ENCODE assay signal across 29 cellular contexts in genomic region chr7:132112111-132112510, GRCh38.
"Had no signal": no experiment of that assay in that cellular context is flagged by ENCODE, and none has a peak within 500 bp of the region (broad histone marks: within the 10 kb centered on the region; RNA-seq: fewer than 3 reads in every experiment).

No MANE protein-coding gene starts in this region.

- DNase-seq: activated CD4-positive, alpha-beta memory T cell treated with anti-CD3 and anti-CD28 coated beads, Interleukin-2, amount 10 ng/mL, durations not matched to agents 7 days and 5 days; activated CD4-positive, alpha-beta T cell treated with anti-CD3 and anti-CD28 coated beads, Interleukin-2, amount 10 ng/mL, durations not matched to agents 7 days and 5 days; activated CD4-positive, CD25-positive, alpha-beta regulatory T cell treated with anti-CD3 and anti-CD28 coated beads, Interleukin-2, amount 50 U/mL, for 72 hours; activated CD8-positive, alpha-beta memory T cell treated with anti-CD3 and anti-CD28 coated beads, Interleukin-2, amount 50 U/mL, for 48 hours; activated gamma-delta T cell; activated naive CD8-positive, alpha-beta T cell treated with anti-CD3 and anti-CD28 coated beads, Interleukin-2, amount 10 ng/mL, durations not matched to agents 7 days and 5 days; activated T-cell treated with anti-CD3 and anti-CD28 coated beads, Interleukin-2, amount 50 U/mL, for 24 hours; foreskin keratinocyte; kidney glomerular epithelial cell; left lung; lower lobe of right lung; mesenchymal stem cell; ovary; small intestine; stimulated activated CD4-positive, alpha-beta T cell treated with anti-CD3 and anti-CD28 coated beads, Interleukin-4, amount 100 ng/mL, for 24 hours; stimulated activated naive CD8-positive, alpha-beta T cell treated with anti-CD3 and anti-CD28 coated beads, Interleukin-15, amount 100 ng/mL, for 72 hours; substantia nigra; T-helper 2 cell; upper lobe of left lung had no signal

- H3K36me3 Mint-ChIP-seq: activated naive CD4-positive, alpha-beta T cell treated with anti-CD3 and anti-CD28 coated beads, Interleukin-2, amount 10 ng/mL, durations not matched to agents 7 days and 5 days; activated naive CD8-positive, alpha-beta T cell treated with anti-CD3 and anti-CD28 coated beads, Interleukin-2, amount 10 ng/mL, durations not matched to agents 7 days and 5 days; natural killer cell treated with Interleukin-12 subunit alpha and Interleukin-12 subunit beta and Interleukin-15 and Interleukin-18, amount 100 ng/mL, for 72 hours; stimulated activated memory B cell treated with anti-CD40 and anti-IgM and Interleukin-4, amounts not matched to agents 10 μg/mL and 1 μg/mL and 100 μg/mL, for 72 hours had no signal

- H3K27me3 ChIP-seq: breast epithelium, esophagus muscularis mucosa, left lung, neutrophil, ovary, upper lobe of left lung had no signal

- H3K9me3 ChIP-seq: breast epithelium, esophagus muscularis mucosa, left lung, lower lobe of right lung, neutrophil, ovary, upper lobe of left lung had no signal

- H3K4me3 Mint-ChIP-seq: activated CD4-positive, alpha-beta memory T cell treated with anti-CD3 and anti-CD28 coated beads, Interleukin-2, amount 10 ng/mL, durations not matched to agents 7 days and 5 days; activated CD4-positive, alpha-beta T cell treated with anti-CD3 and anti-CD28 coated beads, Interleukin-2, amount 10 ng/mL, durations not matched to agents 7 days and 5 days; activated naive CD4-positive, alpha-beta T cell treated with anti-CD3 and anti-CD28 coated beads, Interleukin-2, amount 10 ng/mL, durations not matched to agents 7 days and 5 days; activated naive CD8-positive, alpha-beta T cell treated with anti-CD3 and anti-CD28 coated beads, Interleukin-2, amount 10 ng/mL, durations not matched to agents 7 days and 5 days; activated T-cell treated with anti-CD3 and anti-CD28 coated beads, Interleukin-2, amount 50 U/mL, for 24 hours; central memory CD8-positive, alpha-beta T cell; dendritic cell treated with granulocyte-macrophage colony-stimulating factor and Interleukin-4, amounts not matched to agents 40 ng/mL and 50 ng/mL, for 4 days; natural killer cell treated with Interleukin-12 subunit alpha and Interleukin-12 subunit beta and Interleukin-15 and Interleukin-18, amount 100 ng/mL, for 72 hours; stimulated activated memory B cell treated with anti-CD40 and anti-IgM and Interleukin-4, amounts not matched to agents 10 μg/mL and 1 μg/mL and 100 μg/mL, for 72 hours; stimulated activated naive CD8-positive, alpha-beta T cell treated with anti-CD3 and anti-CD28 coated beads, Interleukin-15, amount 100 ng/mL, for 72 hours had no signal

- H3K4me1 ChIP-seq: breast epithelium, esophagus muscularis mucosa, left lung, lower lobe of right lung, upper lobe of left lung had no signal

- H3K4me1 Mint-ChIP-seq: activated CD4-positive, alpha-beta memory T cell treated with anti-CD3 and anti-CD28 coated beads, Interleukin-2, amount 10 ng/mL, durations not matched to agents 7 days and 5 days; activated CD4-positive, alpha-beta T cell treated with anti-CD3 and anti-CD28 coated beads, Interleukin-2, amount 10 ng/mL, durations not matched to agents 7 days and 5 days; activated naive CD4-positive, alpha-beta T cell treated with anti-CD3 and anti-CD28 coated beads, Interleukin-2, amount 10 ng/mL, durations not matched to agents 7 days and 5 days; activated naive CD8-positive, alpha-beta T cell treated with anti-CD3 and anti-CD28 coated beads, Interleukin-2, amount 10 ng/mL, durations not matched to agents 7 days and 5 days; central memory CD8-positive, alpha-beta T cell; stimulated activated memory B cell treated with anti-CD40 and anti-IgM and Interleukin-4, amounts not matched to agents 10 μg/mL and 1 μg/mL and 100 μg/mL, for 72 hours; stimulated activated naive CD8-positive, alpha-beta T cell treated with anti-CD3 and anti-CD28 coated beads, Interleukin-15, amount 100 ng/mL, for 72 hours had no signal

- H3K27ac ChIP-seq: breast epithelium, esophagus muscularis mucosa, foreskin keratinocyte, left lung, lower lobe of right lung, neutrophil, ovary, upper lobe of left lung had no signal

- H3K9me3 Mint-ChIP-seq: activated CD4-positive, alpha-beta memory T cell treated with anti-CD3 and anti-CD28 coated beads, Interleukin-2, amount 10 ng/mL, durations not matched to agents 7 days and 5 days; activated CD4-positive, alpha-beta T cell treated with anti-CD3 and anti-CD28 coated beads, Interleukin-2, amount 10 ng/mL, durations not matched to agents 7 days and 5 days; activated naive CD4-positive, alpha-beta T cell treated with anti-CD3 and anti-CD28 coated beads, Interleukin-2, amount 10 ng/mL, durations not matched to agents 7 days and 5 days; activated naive CD8-positive, alpha-beta T cell treated with anti-CD3 and anti-CD28 coated beads, Interleukin-2, amount 10 ng/mL, durations not matched to agents 7 days and 5 days; activated T-cell treated with anti-CD3 and anti-CD28 coated beads, Interleukin-2, amount 50 U/mL, for 24 hours; central memory CD8-positive, alpha-beta T cell; dendritic cell treated with granulocyte-macrophage colony-stimulating factor and Interleukin-4, amounts not matched to agents 40 ng/mL and 50 ng/mL, for 4 days; natural killer cell treated with Interleukin-12 subunit alpha and Interleukin-12 subunit beta and Interleukin-15 and Interleukin-18, amount 100 ng/mL, for 72 hours; stimulated activated memory B cell treated with anti-CD40 and anti-IgM and Interleukin-4, amounts not matched to agents 10 μg/mL and 1 μg/mL and 100 μg/mL, for 72 hours; stimulated activated naive CD8-positive, alpha-beta T cell treated with anti-CD3 and anti-CD28 coated beads, Interleukin-15, amount 100 ng/mL, for 72 hours had no signal

- ATAC-seq: foreskin keratinocyte; left lung; lower lobe of right lung; sciatic nerve; stimulated activated naive CD8-positive, alpha-beta T cell treated with anti-CD3 and anti-CD28 coated beads, Interleukin-15, amount 100 ng/mL, for 72 hours had no signal

- H3K4me3 ChIP-seq: breast epithelium, esophagus muscularis mucosa, left lung, lower lobe of right lung, ovary, upper lobe of left lung had no signal

- H3K27ac Mint-ChIP-seq: activated CD4-positive, alpha-beta memory T cell treated with anti-CD3 and anti-CD28 coated beads, Interleukin-2, amount 10 ng/mL, durations not matched to agents 7 days and 5 days; activated CD4-positive, alpha-beta T cell treated with anti-CD3 and anti-CD28 coated beads, Interleukin-2, amount 10 ng/mL, durations not matched to agents 7 days and 5 days; activated naive CD4-positive, alpha-beta T cell treated with anti-CD3 and anti-CD28 coated beads, Interleukin-2, amount 10 ng/mL, durations not matched to agents 7 days and 5 days; activated naive CD8-positive, alpha-beta T cell treated with anti-CD3 and anti-CD28 coated beads, Interleukin-2, amount 10 ng/mL, durations not matched to agents 7 days and 5 days; activated T-cell treated with anti-CD3 and anti-CD28 coated beads, Interleukin-2, amount 50 U/mL, for 24 hours; dendritic cell treated with granulocyte-macrophage colony-stimulating factor and Interleukin-4, amounts not matched to agents 40 ng/mL and 50 ng/mL, for 4 days; natural killer cell treated with Interleukin-12 subunit alpha and Interleukin-12 subunit beta and Interleukin-15 and Interleukin-18, amount 100 ng/mL, for 72 hours; progenitor cell of endocrine pancreas; stimulated activated memory B cell treated with anti-CD40 and anti-IgM and Interleukin-4, amounts not matched to agents 10 μg/mL and 1 μg/mL and 100 μg/mL, for 72 hours; stimulated activated naive CD8-positive, alpha-beta T cell treated with anti-CD3 and anti-CD28 coated beads, Interleukin-15, amount 100 ng/mL, for 72 hours had no signal

- H3K36me3 ChIP-seq: breast epithelium, esophagus muscularis mucosa, left lung, lower lobe of right lung, neutrophil, ovary, upper lobe of left lung had no signal
